Comparison of ENCODE assay signal across 1 cellular context in genomic region chr5:62506659-62507460, GRCh38.
TF ChIP-seq lines count a peak whose summit lies in the region.

No MANE protein-coding gene starts in this region.

TF ChIP-seq in GM12878, 131 proteins besides CTCF, POLR2A, EP300 and RAD21 (continued from another document):
- TF ChIP-seq ZNF592 (IDR thresholded peaks at IDR 0.05) (no peak), PKNOX1 (IDR thresholded peaks at IDR 0.05) (peak; percentile 42), RBBP5 (conservative IDR thresholded peaks at IDR 0.05) (no peak), BMI1 (IDR thresholded peaks at IDR 0.05; ENCODE audit: borderline replicate concordance) (no peak), SMARCA5 (IDR thresholded peaks at IDR 0.05) (no peak), CHD4 (IDR thresholded peaks at IDR 0.05) (no peak), MTA2 (IDR thresholded peaks at IDR 0.05; ENCODE audit: low read depth) (peak; percentile 49; the same call in 1 of the 2 replicates), POLR2AphosphoS5 (IDR thresholded peaks at IDR 0.05; ENCODE audit: low read length) (no peak), IKZF2 (IDR thresholded peaks at IDR 0.05) (peak in 1 of 2 experiments; percentile 28; a peak in 1 of 4 replicates), MLLT1 (IDR thresholded peaks at IDR 0.05) (peak; percentile 36; the same call in 1 of the 2 replicates), BCL11A (IDR thresholded peaks at IDR 0.05; ENCODE audit: low read depth, low read length) (no peak), EZH2 (IDR thresholded peaks at IDR 0.05; ENCODE audit: borderline replicate concordance, control insufficient read depth, low read depth, low read length) (no peak)
